Comparison of ENCODE assay signal across 8 cellular contexts in genomic region chr2:60581461-60582282, GRCh38. TPM values are rescaled to one million over a fixed set of nuclear protein-coding genes. Genes with fewer than 3 reads are reported as not detected.
DNase-seq lines count a peak whose midpoint lies in the region; ATAC-seq and TF ChIP-seq lines count a peak whose summit lies in the region.

No MANE protein-coding gene starts in this region.

- no peaks in the 10 kb centered on the region for H3K9me3 Mint-ChIP-seq in CD14-positive monocyte
- no peaks in the 10 kb centered on the region for H3K9me3 Mint-ChIP-seq in activated T-cell treated with anti-CD3 and anti-CD28 coated beads, Interleukin-2, amount 50 U/mL, for 24 hours
- no peaks in the 10 kb centered on the region for H3K9me3 Mint-ChIP-seq in naive thymus-derived CD8-positive, alpha-beta T cell

- H3K27me3 Mint-ChIP-seq in CD14-positive monocyte (ENCODE audit: low read depth in 3 of 3), result peaks cover 1 to 10% (median 6%) of the 10 kb centered on the region in 3 donors
- peaks cover 52% of the 10 kb centered on the region for H3K27me3 Mint-ChIP-seq in activated T-cell treated with anti-CD3 and anti-CD28 coated beads, Interleukin-2, amount 50 U/mL, for 24 hours
- peaks cover 26 to 77% (median 37%) of the 10 kb centered on the region in 5 donors for H3K27me3 Mint-ChIP-seq in naive thymus-derived CD8-positive, alpha-beta T cell

- H3K4me3 Mint-ChIP-seq in CD14-positive monocyte, result peak overlapping the region; percentile 67 to 88
- no peak overlapping the region for H3K4me3 Mint-ChIP-seq in activated T-cell treated with anti-CD3 and anti-CD28 coated beads, Interleukin-2, amount 50 U/mL, for 24 hours
- peak overlapping the region in 9 of 10 donors; percentile 38 to 74 (median 52) for H3K4me3 Mint-ChIP-seq in naive thymus-derived CD8-positive, alpha-beta T cell

- ATAC-seq in GM19043 (IDR thresholded peaks at IDR 0.05; ENCODE audit: low read depth, unreplicated experiment) (peak; percentile 95), HG03354 (IDR thresholded peaks at IDR 0.05; ENCODE audit: poor library complexity, severe bottlenecking, unreplicated experiment) (peak; percentile 98)
- ATAC-seq in naive thymus-derived CD8-positive, alpha-beta T cell, result peak; percentile 90 to 98

- peaks cover 7% of the 10 kb centered on the region for H3K4me1 Mint-ChIP-seq in CD14-positive monocyte
- H3K4me1 Mint-ChIP-seq in activated T-cell treated with anti-CD3 and anti-CD28 coated beads, Interleukin-2, amount 50 U/mL, for 24 hours (ENCODE audit: low read depth), result peaks cover 3% of the 10 kb centered on the region
- H3K4me1 Mint-ChIP-seq in naive thymus-derived CD8-positive, alpha-beta T cell, result peaks cover 0 to 3% (median 2%) of the 10 kb centered on the region in 4 donors

- peak; percentile 98 for TF ChIP-seq CTCF in CD14-positive monocyte (IDR thresholded peaks at IDR 0.05)

- intact Hi-C loops in CD14-positive monocyte (cut with micrococcal nuclease), result loop anchor here (5.0 to 10.0 kb wide), 6 partner anchors 1277 to 1824 kb away; no protein-coding TSS in a partner anchor

- H3K36me3 Mint-ChIP-seq in CD14-positive monocyte, result no peaks in the 10 kb centered on the region
- no peaks in the 10 kb centered on the region for H3K36me3 Mint-ChIP-seq in activated T-cell treated with anti-CD3 and anti-CD28 coated beads, Interleukin-2, amount 50 U/mL, for 24 hours (ENCODE audit: low read depth)
- no peaks in the 10 kb centered on the region for H3K36me3 Mint-ChIP-seq in naive thymus-derived CD8-positive, alpha-beta T cell

- DNase-seq in CD14-positive monocyte (ENCODE audit: low spot score), result peak; percentile 70
- DNase-seq in NOMO-1 treated with dmso at 0.1 percent for 144 hours (lab: John Stamatoyannopoulos, UW; ENCODE audit: unreplicated experiment), result peak; percentile 45
- peak; percentile 82 for DNase-seq in activated T-cell treated with anti-CD3 and anti-CD28 coated beads, Interleukin-2, amount 50 U/mL, for 24 hours
- DNase-seq in fibroblast of gingiva (ENCODE audit: low read depth), result peak; percentile 17
- DNase-seq in naive thymus-derived CD8-positive, alpha-beta T cell, result peak; percentile 34 to 75 (median 65)
- DNase-seq in stimulated activated naive CD4-positive, alpha-beta T cell (lab: John Stamatoyannopoulos, UW), result peak; percentile 17 to 67 (median 42)

- POLR2A ChIA-PET in naive thymus-derived CD8-positive, alpha-beta T cell (lab: Charles Lee), result no interaction called here

- H3K27ac Mint-ChIP-seq in CD14-positive monocyte, result no peak overlapping the region
- no peak overlapping the region for H3K27ac Mint-ChIP-seq in activated T-cell treated with anti-CD3 and anti-CD28 coated beads, Interleukin-2, amount 50 U/mL, for 24 hours
- H3K27ac Mint-ChIP-seq in naive thymus-derived CD8-positive, alpha-beta T cell, result no peak overlapping the region

RNA-seq across cellular contexts. Expression of gene BCL11A, which starts 28.2 kb away (rescaled TPM):
- 10 to 100 TPM in 1 of 2 donors, 1 to 10 TPM in 1; 8.7 to 11.1 TPM for polyA plus RNA-seq in CD14-positive monocyte
- total RNA-seq in naive thymus-derived CD8-positive, alpha-beta T cell, result 10 to 100 TPM; 10.1 to 11.6 TPM
- 1 to 10 TPM in 2 of 3 donors, under 1 TPM in 1; 0.64 to 1.4 (median 1.3) TPM for polyA plus RNA-seq in naive thymus-derived CD8-positive, alpha-beta T cell

Comparison
In these comparisons a context has a peak if more than half of its experiments do, and no peak if none do; other contexts are left out.
1. Peak in every context shown above with its lines: DNase-seq and ATAC-seq.
2. DNase-seq: peak in every context shown above with its lines; median percentile 82 in activated T-cell treated with anti-CD3 and anti-CD28 coated beads, Interleukin-2, amount 50 U/mL, for 24 hours; 70 in CD14-positive monocyte; 65 in naive thymus-derived CD8-positive, alpha-beta T cell; 45 in NOMO-1 treated with dmso at 0.1 percent for 144 hours; 42 in stimulated activated naive CD4-positive, alpha-beta T cell; 17 in fibroblast of gingiva.
3. RNA of gene BCL11A, which starts 28.2 kb away (polyA plus RNA-seq): 8.7 to 11.1 TPM in CD14-positive monocyte; 0.64 to 1.4 TPM in naive thymus-derived CD8-positive, alpha-beta T cell; every median in the first group is over 4 times any median in the second.